ENCODE assay signal across 1 cellular context in genomic region chr4:7523526-7523925, GRCh38.
TF ChIP-seq lines count a peak whose summit lies in the region.

No MANE protein-coding gene starts in this region.

TF ChIP-seq in HepG2, 621 proteins besides CTCF, POLR2A, EP300 and RAD21 (continued from another document):
- TF ChIP-seq PBX2 (CRISPR knock-in tag; IDR thresholded peaks at IDR 0.05) (no peak), ZNF616 (CRISPR knock-in tag; IDR thresholded peaks at IDR 0.05; ENCODE audit: low read depth) (no peak), SMAD9 (CRISPR knock-in tag; IDR thresholded peaks at IDR 0.05) (no peak), ZNF670 (CRISPR knock-in tag; IDR thresholded peaks at IDR 0.05; ENCODE audit: borderline replicate concordance) (no peak), CENPX (CRISPR knock-in tag; IDR thresholded peaks at IDR 0.05) (no peak)
